2 cellular contexts compared by ENCODE assay signal in genomic region chr7:65749039-65749438, GRCh38.
TF ChIP-seq lines count a peak whose summit lies in the region.

No MANE protein-coding gene starts in this region.

TF ChIP-seq in neural cell, 6 proteins besides CTCF, POLR2A, EP300 and RAD21:
- TF ChIP-seq REST (IDR thresholded peaks at IDR 0.05; ENCODE audit: borderline replicate concordance) (no peak), EZH2 (IDR thresholded peaks at IDR 0.05; ENCODE audit: borderline replicate concordance, insufficient read depth, low read length, poor library complexity, severe bottlenecking) (no peak), TAF1 (IDR thresholded peaks at IDR 0.05; ENCODE audit: low read depth) (no peak)

TF ChIP-seq in WTC11, 78 proteins besides CTCF, POLR2A, EP300 and RAD21 (continued from another document):
- TF ChIP-seq ESRRA (CRISPR knock-in tag; IDR thresholded peaks at IDR 0.05; ENCODE audit: borderline replicate concordance) (no peak), ZSCAN18 (CRISPR knock-in tag; IDR thresholded peaks at IDR 0.05) (no peak), OVOL2 (CRISPR knock-in tag; IDR thresholded peaks at IDR 0.05; ENCODE audit: borderline replicate concordance) (no peak), ATF3 (CRISPR knock-in tag; conservative IDR thresholded peaks at IDR 0.05) (no peak)
